17 cellular contexts compared by ENCODE assay signal in genomic region chr18:55856679-55857078, GRCh38.
"Had no signal": no experiment of that assay in that cellular context is flagged by ENCODE, and none has a peak within 500 bp of the region (broad histone marks: within the 10 kb centered on the region; RNA-seq: fewer than 3 reads in every experiment).

No MANE protein-coding gene starts in this region.

- H3K27me3 Mint-ChIP-seq: activated naive CD8-positive, alpha-beta T cell; naive thymus-derived CD8-positive, alpha-beta T cell; T-helper 17 cell had no signal

- H3K4me1 ChIP-seq: body of pancreas, gastroesophageal sphincter, transverse colon had no signal

- H3K4me3 ChIP-seq: body of pancreas, coronary artery, gastroesophageal sphincter, transverse colon had no signal

- H3K27me3 ChIP-seq: body of pancreas, gastroesophageal sphincter, transverse colon had no signal

- H3K36me3 ChIP-seq: gastroesophageal sphincter, neutrophil, transverse colon, WERI-Rb-1 had no signal

- H3K9me3 Mint-ChIP-seq: stimulated activated naive B cell treated with anti-CD40 and anti-IgM and Interleukin-4, amounts not matched to agents 10 μg/mL and 1 μg/mL and 100 μg/mL, for 72 hours had no signal

- H3K27ac Mint-ChIP-seq: activated naive CD8-positive, alpha-beta T cell; naive thymus-derived CD8-positive, alpha-beta T cell; stimulated activated naive B cell treated with anti-CD40 and anti-IgM and Interleukin-4, amounts not matched to agents 10 μg/mL and 1 μg/mL and 100 μg/mL, for 72 hours; T-helper 17 cell had no signal

- H3K27ac ChIP-seq: body of pancreas, coronary artery, gastroesophageal sphincter, neutrophil, transverse colon, WERI-Rb-1 had no signal

- H3K4me1 Mint-ChIP-seq: naive thymus-derived CD8-positive, alpha-beta T cell; T-helper 17 cell had no signal

- DNase-seq: activated CD4-positive, alpha-beta T cell treated with anti-CD3 and anti-CD28 coated beads for 4 hours; activated gamma-delta T cell treated with Interleukin-2 at 50 U/mL for 16 hours; body of pancreas; central memory CD4-positive, alpha-beta T cell; effector memory CD4-positive, alpha-beta T cell; naive thymus-derived CD8-positive, alpha-beta T cell; stimulated activated CD4-positive, alpha-beta T cell treated with anti-CD3 and anti-CD28 coated beads, Interleukin-15, amount 100 ng/mL, for 24 hours; stimulated activated CD4-positive, alpha-beta T cell treated with anti-CD3 and anti-CD28 coated beads, Interleukin-4, amount 100 ng/mL, for 1 hour; stimulated activated naive B cell treated with anti-CD40 and anti-IgM and Interleukin-4, amounts not matched to agents 10 μg/mL and 1 μg/mL and 100 μg/mL, for 72 hours; substantia nigra; T-helper 17 cell; transverse colon; WERI-Rb-1 had no signal

- ATAC-seq: body of pancreas; gastroesophageal sphincter; naive thymus-derived CD8-positive, alpha-beta T cell; stimulated activated naive B cell treated with anti-CD40 and anti-IgM and Interleukin-4, amounts not matched to agents 10 μg/mL and 1 μg/mL and 100 μg/mL, for 72 hours; T-helper 17 cell had no signal

- H3K36me3 Mint-ChIP-seq: activated naive CD8-positive, alpha-beta T cell; naive thymus-derived CD8-positive, alpha-beta T cell; stimulated activated naive B cell treated with anti-CD40 and anti-IgM and Interleukin-4, amounts not matched to agents 10 μg/mL and 1 μg/mL and 100 μg/mL, for 72 hours had no signal

- H3K9me3 ChIP-seq: body of pancreas, gastroesophageal sphincter, neutrophil, transverse colon had no signal

- H3K4me3 Mint-ChIP-seq: activated naive CD8-positive, alpha-beta T cell; naive thymus-derived CD8-positive, alpha-beta T cell; stimulated activated naive B cell treated with anti-CD40 and anti-IgM and Interleukin-4, amounts not matched to agents 10 μg/mL and 1 μg/mL and 100 μg/mL, for 72 hours; T-helper 17 cell had no signal
